15 cellular contexts compared by ENCODE assay signal in the genomic region with DNA sequence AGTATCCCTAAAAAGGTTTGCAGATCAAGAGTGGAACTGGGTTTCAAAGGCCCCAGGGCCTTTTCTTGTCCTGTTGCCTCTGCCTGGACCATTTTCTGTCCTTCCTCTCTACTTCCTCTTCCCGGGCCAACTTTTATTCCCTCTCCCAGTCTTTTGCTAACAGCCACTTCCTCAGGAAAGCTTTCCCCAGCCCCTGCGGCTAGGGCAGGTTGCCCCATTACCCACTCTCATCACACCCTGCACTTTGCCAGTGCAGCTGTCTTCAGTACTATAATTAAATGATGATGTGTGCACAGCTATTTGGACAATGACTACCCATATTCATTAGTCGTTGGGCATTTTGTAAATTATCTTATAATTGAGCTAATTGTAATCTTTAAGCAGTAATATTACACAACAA.
A peak's percentile ranks its signal among the peaks of the same experiment; 100 is the strongest.
DNase-seq lines count a peak whose midpoint lies in the region; TF ChIP-seq lines count a peak whose summit lies in the region.
"Had no signal": no experiment of that assay in that cellular context is flagged by ENCODE, and none has a peak within 500 bp of the region (broad histone marks: within the 10 kb centered on the region; RNA-seq: fewer than 3 reads in every experiment).

No MANE protein-coding gene starts in this region.

- no peak overlapping the region for H3K9ac ChIP-seq in BLaER1
- no peak overlapping the region for H3K9ac ChIP-seq in Karpas-422 (ENCODE audit: low read length)
- H3K9ac ChIP-seq: parathyroid adenoma had no signal

- intact Hi-C loops in CD4-positive, alpha-beta memory T cell (cut with micrococcal nuclease), result no loop called here

- H3K9me3 ChIP-seq in BLaER1, result no peaks in the 10 kb centered on the region
- no peaks in the 10 kb centered on the region for H3K9me3 ChIP-seq in Karpas-422 (ENCODE audit: low read length)
- H3K9me3 ChIP-seq in CD4-positive, alpha-beta memory T cell (ENCODE audit: control insufficient read depth in 1 of 2, low read length in 2 of 2), result no peaks in the 10 kb centered on the region
- H3K9me3 ChIP-seq: upper lobe of left lung had no signal

- no peaks in the 10 kb centered on the region for H3K9me2 ChIP-seq in Karpas-422 (replicated peaks; ENCODE audit: insufficient read depth, low read length)

- H3K27ac ChIP-seq in BLaER1 (no peak overlapping the region), Karpas-422 (ENCODE audit: low read length) (no peak overlapping the region)
- no peak overlapping the region for H3K27ac ChIP-seq in CD4-positive, alpha-beta memory T cell (ENCODE audit: low read depth, low read length)
- H3K27ac ChIP-seq: parathyroid adenoma had no signal

- H3K4me3 ChIP-seq in BLaER1, result no peak overlapping the region
- H3K4me3 ChIP-seq in Karpas-422 (ENCODE audit: low read length), result no peak overlapping the region
- no peak overlapping the region for H3K4me3 ChIP-seq in CD4-positive, alpha-beta memory T cell (ENCODE audit: low read length in 2 of 2)
- H3K4me3 ChIP-seq: upper lobe of left lung had no signal

- H3K36me3 ChIP-seq in BLaER1 (no peaks in the 10 kb centered on the region), Karpas-422 (ENCODE audit: insufficient read depth, low read length) (no peaks in the 10 kb centered on the region)
- no peaks in the 10 kb centered on the region for H3K36me3 ChIP-seq in CD4-positive, alpha-beta memory T cell (ENCODE audit: insufficient read depth, low read length)
- H3K36me3 ChIP-seq: upper lobe of left lung had no signal

- H3K79me2 ChIP-seq in Karpas-422 (ENCODE audit: low read length), result no peaks in the 10 kb centered on the region
- H3K79me2 ChIP-seq: parathyroid adenoma had no signal

- peak overlapping the region; percentile 70 for H3K27ac Mint-ChIP-seq in activated naive CD8-positive, alpha-beta T cell
- peak overlapping the region; percentile 90 for H3K27ac Mint-ChIP-seq in mesothelial cell of epicardium
- H3K27ac Mint-ChIP-seq in CD4-positive, alpha-beta memory T cell, result peak overlapping the region in 1 of 7 donors; percentile 48
- H3K27ac Mint-ChIP-seq: activated CD4-positive, alpha-beta memory T cell treated with anti-CD3 and anti-CD28 coated beads for 36 hours had no signal

- DNase-seq in Karpas-422 (peak; percentile 32), mesothelial cell of epicardium (ENCODE audit: low spot score in 2 of 2, unreplicated experiment in 2 of 2) (no peak), GM19238 (ENCODE audit: insufficient read length, low spot score) (no peak), NCI-H2171 (lab: John Stamatoyannopoulos, UW) (no peak), germinal center (ENCODE audit: low spot score) (no peak)
- no peak for DNase-seq in CD4-positive, alpha-beta memory T cell
- DNase-seq: activated CD4-positive, alpha-beta memory T cell treated with anti-CD3 and anti-CD28 coated beads for 36 hours; midbrain; NCI-H1105; NCI-H526; SHP77 treated with DMSO at 0.1 percent for 48 hours; upper lobe of left lung had no signal

- H2AFZ ChIP-seq in Karpas-422 (ENCODE audit: low read length), result no peak overlapping the region
- H2AFZ ChIP-seq: parathyroid adenoma had no signal

- no peak overlapping the region for H3K4me3 Mint-ChIP-seq in activated naive CD8-positive, alpha-beta T cell
- no peak overlapping the region for H3K4me3 Mint-ChIP-seq in mesothelial cell of epicardium
- peak overlapping the region in 1 of 8 donors; percentile 7 for H3K4me3 Mint-ChIP-seq in CD4-positive, alpha-beta memory T cell
- H3K4me3 Mint-ChIP-seq: activated CD4-positive, alpha-beta memory T cell treated with anti-CD3 and anti-CD28 coated beads for 36 hours had no signal

- no peaks in the 10 kb centered on the region for H3K9me3 Mint-ChIP-seq in activated naive CD8-positive, alpha-beta T cell (ENCODE audit: low read depth)
- H3K9me3 Mint-ChIP-seq in mesothelial cell of epicardium, result peaks cover 3% of the 10 kb centered on the region
- H3K9me3 Mint-ChIP-seq in CD4-positive, alpha-beta memory T cell, result peaks cover 0 to 10% (median 0%) of the 10 kb centered on the region in 8 donors

- peaks cover 14% of the 10 kb centered on the region for H3K27me3 Mint-ChIP-seq in activated naive CD8-positive, alpha-beta T cell
- H3K27me3 Mint-ChIP-seq in mesothelial cell of epicardium (ENCODE audit: low read depth), result no peaks in the 10 kb centered on the region
- H3K27me3 Mint-ChIP-seq in CD4-positive, alpha-beta memory T cell, result peaks cover 8 to 18% of the 10 kb centered on the region in 2 donors

- H3K4me1 ChIP-seq in BLaER1, result peaks cover 58% of the 10 kb centered on the region
- no peaks in the 10 kb centered on the region for H3K4me1 ChIP-seq in Karpas-422 (ENCODE audit: low read length)
- peaks cover 18% of the 10 kb centered on the region for H3K4me1 ChIP-seq in CD4-positive, alpha-beta memory T cell (ENCODE audit: insufficient read depth, low read length)
- H3K4me1 ChIP-seq: parathyroid adenoma had no signal

- peaks cover 2% of the 10 kb centered on the region for H3K36me3 Mint-ChIP-seq in activated naive CD8-positive, alpha-beta T cell
- H3K36me3 Mint-ChIP-seq in mesothelial cell of epicardium, result no peaks in the 10 kb centered on the region
- H3K36me3 Mint-ChIP-seq in CD4-positive, alpha-beta memory T cell, result no peaks in the 10 kb centered on the region

- TF ChIP-seq CTCF in mesothelial cell of epicardium (IDR thresholded peaks at IDR 0.05; ENCODE audit: unreplicated experiment), result no peak

- H3K4me2 ChIP-seq in BLaER1 (peak overlapping the region; percentile 56), Karpas-422 (ENCODE audit: low read depth, low read length, poor library complexity, severe bottlenecking) (no peak overlapping the region)

- H4K20me1 ChIP-seq in BLaER1 (peaks cover 5% of the 10 kb centered on the region; the same call in 1 of the 2 replicates), Karpas-422 (ENCODE audit: insufficient read depth, low read depth, low read length) (no peaks in the 10 kb centered on the region)

- peaks cover 6% of the 10 kb centered on the region; the same call in 1 of the 2 replicates for H3K27me3 ChIP-seq in BLaER1
- H3K27me3 ChIP-seq in Karpas-422 (ENCODE audit: low read length), result no peaks in the 10 kb centered on the region
- peaks cover 8% of the 10 kb centered on the region for H3K27me3 ChIP-seq in CD4-positive, alpha-beta memory T cell (ENCODE audit: insufficient read depth, low read length)
- H3K27me3 ChIP-seq: upper lobe of left lung had no signal

- peaks cover 40% of the 10 kb centered on the region for H3K4me1 Mint-ChIP-seq in activated naive CD8-positive, alpha-beta T cell (ENCODE audit: low read depth)
- peaks cover 34% of the 10 kb centered on the region for H3K4me1 Mint-ChIP-seq in mesothelial cell of epicardium
- peaks cover 16 to 34% (median 20%) of the 10 kb centered on the region in 4 donors for H3K4me1 Mint-ChIP-seq in CD4-positive, alpha-beta memory T cell

- CTCF ChIA-PET in CD4-positive, alpha-beta memory T cell (lab: Charles Lee; ENCODE audit: partially characterized antibody), result no interaction called here

- POLR2A ChIA-PET in CD4-positive, alpha-beta memory T cell (lab: Charles Lee; ENCODE audit: partially characterized antibody), result no interaction called here
